Comparison of ENCODE assay signal across 2 cellular contexts in genomic region chr10:44046605-44047004, GRCh38.
TF ChIP-seq lines count a peak whose summit lies in the region.

No MANE protein-coding gene starts in this region.

TF ChIP-seq in SK-N-SH treated with all-trans-retinoic acid at 6 μM for 48 hours, 23 proteins besides CTCF, POLR2A, EP300 and RAD21 (continued from another document):
- no peak for TF ChIP-seq TSHZ2 (CRISPR knock-in tag; IDR thresholded peaks at IDR 0.05)
- no peak for TF ChIP-seq OSR1 (CRISPR knock-in tag; IDR thresholded peaks at IDR 0.05)
- TF ChIP-seq CSDC2 (CRISPR knock-in tag; IDR thresholded peaks at IDR 0.05): no peak
- TF ChIP-seq POU6F1 (CRISPR knock-in tag; IDR thresholded peaks at IDR 0.05; ENCODE audit: borderline replicate concordance, low read depth): no peak
- no peak for TF ChIP-seq ZNF70 (CRISPR knock-in tag; IDR thresholded peaks at IDR 0.05)
- TF ChIP-seq ZC3H10 (CRISPR knock-in tag; IDR thresholded peaks at IDR 0.05): no peak
- no peak for TF ChIP-seq BACH2 (CRISPR knock-in tag; IDR thresholded peaks at IDR 0.05; ENCODE audit: borderline replicate concordance)
- TF ChIP-seq TCF4 (CRISPR knock-in tag; IDR thresholded peaks at IDR 0.05; ENCODE audit: borderline replicate concordance): no peak
- TF ChIP-seq GLIS3 (CRISPR knock-in tag; IDR thresholded peaks at IDR 0.05): no peak
- no peak for TF ChIP-seq PATZ1 (CRISPR knock-in tag; IDR thresholded peaks at IDR 0.05; ENCODE audit: borderline replicate concordance)

TF ChIP-seq in SK-N-SH, 30 proteins besides CTCF, POLR2A, EP300 and RAD21 (continued from another document):
- TF ChIP-seq EZH2phosphoT487 (IDR thresholded peaks at IDR 0.05; ENCODE audit: borderline replicate concordance, low read depth): no peak
- no peak for TF ChIP-seq TCF12 (IDR thresholded peaks at IDR 0.05)
- TF ChIP-seq USF1 (IDR thresholded peaks at IDR 0.05; ENCODE audit: borderline replicate concordance, low read depth): no peak
